Comparison of ENCODE assay signal across 13 cellular contexts in the genomic region with DNA sequence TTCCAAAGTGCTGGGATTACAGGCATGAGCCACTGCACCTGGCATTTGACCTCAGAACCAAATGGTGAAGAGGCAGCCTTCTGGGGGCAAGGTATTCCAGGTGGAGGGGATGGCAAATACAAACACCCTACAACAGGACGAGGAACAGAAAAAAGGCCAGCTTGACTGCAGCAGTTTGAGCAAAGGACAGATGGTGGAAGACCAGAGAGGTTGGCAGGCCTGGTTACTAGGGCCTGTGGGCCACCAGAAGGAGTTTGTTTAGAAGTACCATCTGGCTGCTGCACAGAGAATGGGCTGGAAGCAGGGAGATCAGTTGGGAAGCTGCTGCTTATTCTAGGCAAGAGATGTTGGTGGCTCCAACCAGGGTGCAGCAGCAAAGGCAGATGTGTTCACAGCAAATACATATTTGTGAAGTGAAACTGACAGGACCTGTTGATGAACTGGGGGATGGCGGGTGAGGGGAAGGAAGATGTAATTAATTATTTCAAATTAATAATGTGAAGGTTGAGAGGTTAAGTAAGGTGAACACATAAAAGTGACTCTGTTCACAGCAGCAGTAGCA. TPM values are rescaled to one million over a fixed set of nuclear protein-coding genes. Genes with fewer than 3 reads are reported as not detected.
DNase-seq lines count a peak whose midpoint lies in the region; ATAC-seq and TF ChIP-seq lines count a peak whose summit lies in the region.
"Had no signal": no experiment of that assay in that cellular context is flagged by ENCODE, and none has a peak within 500 bp of the region (broad histone marks: within the 10 kb centered on the region; RNA-seq: fewer than 3 reads in every experiment).

No MANE protein-coding gene starts in this region.

- intact Hi-C loops in psoas muscle (cut with DNase I), result loop anchor here in 1 of 2 donors (1.0 kb wide), 1 partner anchor 112 kb away; no protein-coding TSS in a partner anchor

- H3K9me3 Mint-ChIP-seq in endothelial cell (ENCODE audit: unreplicated experiment), result no peaks in the 10 kb centered on the region
- H3K9me3 Mint-ChIP-seq: HFFc6 had no signal

- no peaks in the 10 kb centered on the region for H3K27me3 ChIP-seq in psoas muscle (ENCODE audit: insufficient read depth in 3 of 3, low read length in 2 of 3)

- no peak overlapping the region for H3K4me3 ChIP-seq in psoas muscle

- peak overlapping the region; percentile 65 for H3K27ac Mint-ChIP-seq in endothelial cell (ENCODE audit: unreplicated experiment)
- H3K27ac Mint-ChIP-seq: HFFc6 had no signal

- 90 to 93% (median 90%) methylated on average over 2 of the region's 2 CpGs for WGBS in psoas muscle, 3 donors

- no peak overlapping the region for H3K4me3 Mint-ChIP-seq in endothelial cell (ENCODE audit: unreplicated experiment)
- H3K4me3 Mint-ChIP-seq: HFFc6 had no signal

- DNase-seq in DMS 273 (lab: John Stamatoyannopoulos, UW; ENCODE audit: unreplicated experiment) (peak; percentile 99), NCI-H524 (lab: John Stamatoyannopoulos, UW) (peak; percentile 96 to 99), endothelial cell (ENCODE audit: low spot score) (no peak), psoas muscle (no peak), activated gamma-delta T cell (lab: John Stamatoyannopoulos, UW) (no peak), mucosa of gallbladder (ENCODE audit: low spot score) (no peak)
- DNase-seq: DND-41; HFFc6; kidney glomerular epithelial cell; NCI-H1417 treated with DMSO at 0.1 percent for 48 hours; stimulated activated CD8-positive, alpha-beta memory T cell treated with anti-CD3 and anti-CD28 coated beads, Interleukin-4, amount 100 ng/mL, for 48 hours had no signal

- peaks cover 8% of the 10 kb centered on the region for H3K27me3 Mint-ChIP-seq in endothelial cell (ENCODE audit: unreplicated experiment)

- H3K27ac ChIP-seq in psoas muscle, result peak overlapping the region; percentile 98

- H3K4me1 Mint-ChIP-seq in endothelial cell (ENCODE audit: unreplicated experiment), result peaks cover 47% of the 10 kb centered on the region

- no peaks in the 10 kb centered on the region for H3K9me3 ChIP-seq in psoas muscle

- peaks cover 9% of the 10 kb centered on the region for H3K36me3 Mint-ChIP-seq in endothelial cell (ENCODE audit: low read depth, unreplicated experiment)

- H3K36me3 ChIP-seq in psoas muscle (ENCODE audit: insufficient read depth in 1 of 2, low read depth in 1 of 2), result no peaks in the 10 kb centered on the region

- H3K4me1 ChIP-seq in psoas muscle, result peaks cover 29% of the 10 kb centered on the region

- TF ChIP-seq CTCF in endothelial cell (IDR thresholded peaks at IDR 0.05; ENCODE audit: unreplicated experiment) (no peak), psoas muscle (IDR thresholded peaks at IDR 0.05) (no peak)

- ATAC-seq in psoas muscle, result no peak
- ATAC-seq in GM21367 (IDR thresholded peaks at IDR 0.05; ENCODE audit: unreplicated experiment), result no peak
- ATAC-seq in GM19023 (IDR thresholded peaks at IDR 0.05; ENCODE audit: unreplicated experiment), result no peak

RNA-seq across cellular contexts. Expression of a gene that starts 2.8 kb away (rescaled TPM):
- total RNA-seq in endothelial cell (ENCODE audit: unreplicated experiment) (16.7 TPM), psoas muscle (10 to 100 TPM; 19.9 to 47.8 (median 22.3) TPM), mucosa of gallbladder (75.2 TPM)
- polyA plus RNA-seq in psoas muscle, result 10 to 100 TPM in 1 of 3 donors, 1 to 10 TPM in 2; 1.9 to 10.6 (median 6.9) TPM

Comparison
In these comparisons a context has a peak if more than half of its experiments do, and no peak if none do; other contexts are left out.
1. DNase-seq: peak in DMS 273 (single experiment) and NCI-H524 (2 of 2); none in endothelial cell (single experiment), psoas muscle (0 of 2), activated gamma-delta T cell (single experiment) and mucosa of gallbladder (single experiment).